In genomic region chr7:129144095-129144833, GRCh38 we compare ENCODE assay signal across 8 cellular contexts. TPM values are rescaled to one million over a fixed set of nuclear protein-coding genes. Genes with fewer than 3 reads are reported as not detected.
DNase-seq lines count a peak whose midpoint lies in the region; ATAC-seq and TF ChIP-seq lines count a peak whose summit lies in the region.

Gene TSPAN33, plus strand, starts transcription at chr7:129144707. Its CDS starts 274 bp downstream, at chr7:129144981.

- no peaks in the 10 kb centered on the region for H3K27me3 ChIP-seq in right lobe of liver

- intact Hi-C loops in right lobe of liver (cut with DNase I) = no loop called here

- H3K36me3 ChIP-seq in right lobe of liver = no peaks in the 10 kb centered on the region

- ATAC-seq in GM18867 (IDR thresholded peaks at IDR 0.05; ENCODE audit: unreplicated experiment) (peak; percentile 84), HG03095 (IDR thresholded peaks at IDR 0.05; ENCODE audit: unreplicated experiment) (peak; percentile 69), right lobe of liver (peak; percentile 99)

- DNase-seq in ACHN = peak; percentile 86
- peak; percentile 90 for DNase-seq in NCI-H2227 treated with DMSO at 0.1 percent for 48 hours (lab: John Stamatoyannopoulos, UW)
- DNase-seq in activated CD4-positive, alpha-beta T cell treated with anti-CD3 and anti-CD28 coated beads, Interleukin-2, amount 50 U/mL, for 1 hour = peak; percentile 54
- DNase-seq in dermis blood vessel endothelial cell = peak; percentile 24
- peak; percentile 84 to 87 (median 86) for DNase-seq in right lobe of liver
- DNase-seq in stimulated activated CD4-positive, alpha-beta T cell treated with anti-CD3 and anti-CD28 coated beads, Interleukin-4, amount 100 ng/mL, for 1 hour = peak; percentile 74

- in situ Hi-C loops in ACHN (cut with HindIII; ENCODE audit: low pct_ligation_motif_present, low pct_unique_long_range_greater_than_20kb, low sequenced_read_pairs) = no loop called here

- no peaks in the 10 kb centered on the region for H3K9me3 ChIP-seq in right lobe of liver

- TF ChIP-seq CTCF in right lobe of liver (IDR thresholded peaks at IDR 0.05) = no peak

- peak within 1 kb of the TSS; percentile 64 to 68 (median 64) for H3K4me3 ChIP-seq in right lobe of liver

- 3% methylated on average over 18 of the region's 43 CpGs for WGBS in right lobe of liver (ENCODE audit: insufficient coverage, low coverage, low lambda C conversion rate, missing lambda C conversion rate)

- peaks cover 0 to 5% (median 3%) of the 10 kb centered on the region in 4 donors for H3K4me1 ChIP-seq in right lobe of liver

- H3K27ac ChIP-seq in right lobe of liver = no peak within 1 kb of the TSS

- TF ChIP-seq POLR2A in right lobe of liver (IDR thresholded peaks at IDR 0.05) = peak; percentile 31

RNA-seq across cellular contexts. Expression of gene TSPAN33, which starts in this region (rescaled TPM):
- 0.19 TPM in 1 of 2 replicates, not detected in the other for total RNA-seq in dermis blood vessel endothelial cell
- 10 to 100 TPM in 5 of 6 experiments, 1 to 10 TPM in 1; 9.0 to 34.1 (median 23.2) TPM for total RNA-seq in right lobe of liver

Comparison
In these comparisons a context has a peak if more than half of its experiments do, and no peak if none do; other contexts are left out.
1. Peak in DNase-seq in dermis blood vessel endothelial cell; RNA of the gene not detected or under 1 TPM.
2. DNase-seq: peak in every context shown above with its lines; median percentile 90 in NCI-H2227 treated with DMSO at 0.1 percent for 48 hours; 86 in ACHN; 86 in right lobe of liver; 74 in stimulated activated CD4-positive, alpha-beta T cell treated with anti-CD3 and anti-CD28 coated beads, Interleukin-4, amount 100 ng/mL, for 1 hour; 54 in activated CD4-positive, alpha-beta T cell treated with anti-CD3 and anti-CD28 coated beads, Interleukin-2, amount 50 U/mL, for 1 hour; 24 in dermis blood vessel endothelial cell.